4 cellular contexts compared by ENCODE assay signal in genomic region chr1:72224506-72224905, GRCh38.
TF ChIP-seq lines count a peak whose summit lies in the region.

No MANE protein-coding gene starts in this region.

TF ChIP-seq in HepG2, 621 proteins besides CTCF, POLR2A, EP300 and RAD21:
- TF ChIP-seq FOXK1 (CRISPR knock-in tag; IDR thresholded peaks at IDR 0.05; ENCODE audit: borderline replicate concordance, low read depth) (no peak), CREB1 (IDR thresholded peaks at IDR 0.05) (peak; percentile 80), CREB1 (CRISPR knock-in tag; IDR thresholded peaks at IDR 0.05) (no peak), DMAP1 (CRISPR knock-in tag; IDR thresholded peaks at IDR 0.05) (no peak), ZNF841 (CRISPR knock-in tag; IDR thresholded peaks at IDR 0.05; ENCODE audit: borderline replicate concordance) (no peak), ATF7 (IDR thresholded peaks at IDR 0.05) (peak; percentile 95), ATF7 (CRISPR knock-in tag; IDR thresholded peaks at IDR 0.05) (no peak)
TF ChIP-seq in HepG2: peak in this region for 2.

TF ChIP-seq in HEK293, 187 proteins besides CTCF, POLR2A, EP300 and RAD21:
- TF ChIP-seq ZNF658 (tag by site-specific recombination; IDR thresholded peaks at IDR 0.05), result no peak
- TF ChIP-seq ZNF239 (tag by site-specific recombination; IDR thresholded peaks at IDR 0.05), result no peak
- no peak for TF ChIP-seq ZNF514 (tag by site-specific recombination; IDR thresholded peaks at IDR 0.05)
- TF ChIP-seq TCF7L2 (IDR thresholded peaks at IDR 0.05; ENCODE audit: borderline replicate concordance, low read depth, low read length), result no peak
- TF ChIP-seq ZNF549 (tag by site-specific recombination; IDR thresholded peaks at IDR 0.05), result no peak
- TF ChIP-seq, protein P1, sequence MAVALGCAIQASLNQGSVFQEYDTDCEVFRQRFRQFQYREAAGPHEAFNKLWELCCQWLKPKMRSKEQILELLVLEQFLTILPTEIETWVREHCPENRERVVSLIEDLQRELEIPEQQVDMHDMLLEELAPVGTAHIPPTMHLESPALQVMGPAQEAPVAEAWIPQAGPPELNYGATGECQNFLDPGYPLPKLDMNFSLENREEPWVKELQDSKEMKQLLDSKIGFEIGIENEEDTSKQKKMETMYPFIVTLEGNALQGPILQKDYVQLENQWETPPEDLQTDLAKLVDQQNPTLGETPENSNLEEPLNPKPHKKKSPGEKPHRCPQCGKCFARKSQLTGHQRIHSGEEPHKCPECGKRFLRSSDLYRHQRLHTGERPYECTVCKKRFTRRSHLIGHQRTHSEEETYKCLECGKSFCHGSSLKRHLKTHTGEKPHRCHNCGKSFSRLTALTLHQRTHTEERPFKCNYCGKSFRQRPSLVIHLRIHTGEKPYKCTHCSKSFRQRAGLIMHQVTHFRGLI (tag by site-specific recombination; IDR thresholded peaks at IDR 0.05), result no peak
- peak; percentile 59 for TF ChIP-seq ATF2 (tag by site-specific recombination; IDR thresholded peaks at IDR 0.05; ENCODE audit: low read depth)
- no peak for TF ChIP-seq ZNF133 (tag by site-specific recombination; IDR thresholded peaks at IDR 0.05)
TF ChIP-seq in HEK293: peak in this region for 1.

TF ChIP-seq in GM12878, 131 proteins besides CTCF, POLR2A, EP300 and RAD21:
- TF ChIP-seq PAX5 (IDR thresholded peaks at IDR 0.05; ENCODE audit: borderline replicate concordance, low read depth, low read length), result no peak
- TF ChIP-seq NR2C2 (IDR thresholded peaks at IDR 0.05; ENCODE audit: borderline replicate concordance, control insufficient read depth, insufficient read length, low read depth), result no peak
- TF ChIP-seq MXI1 (IDR thresholded peaks at IDR 0.05; ENCODE audit: low read depth, low read length), result no peak
- peak; percentile 72 for TF ChIP-seq ATF7 (IDR thresholded peaks at IDR 0.05; ENCODE audit: low read depth)

TF ChIP-seq in K562, 482 proteins besides CTCF, POLR2A, EP300 and RAD21:
- TF ChIP-seq ZBTB8A (IDR thresholded peaks at IDR 0.05; ENCODE audit: partially characterized antibody) (no peak), ATF7 (IDR thresholded peaks at IDR 0.05) (peak; percentile 33; the same call in 1 of the 2 replicates)
